Comparison of ENCODE assay signal across 25 cellular contexts in genomic region chr16:89413811-89414585, GRCh38.
DNase-seq lines count a peak whose midpoint lies in the region; ATAC-seq and TF ChIP-seq lines count a peak whose summit lies in the region.
"Had no signal": no experiment of that assay in that cellular context is flagged by ENCODE, and none has a peak within 500 bp of the region (broad histone marks: within the 10 kb centered on the region; RNA-seq: fewer than 3 reads in every experiment).

No MANE protein-coding gene starts in this region.

- peak overlapping the region in 1 of 2 experiments; percentile 19 for H3K14ac ChIP-seq in mesenchymal stem cell (ENCODE audit: low read length in 2 of 2)

- no peak overlapping the region for H4K91ac ChIP-seq in mesenchymal stem cell (ENCODE audit: low read length)

- peak overlapping the region; percentile 29 for H4K8ac ChIP-seq in mesenchymal stem cell (ENCODE audit: low read length)

- H3K4me3 ChIP-seq in cardiac muscle cell (no peak overlapping the region), mesenchymal stem cell (ENCODE audit: insufficient read depth in 1 of 2, low read depth in 1 of 2, low read length in 2 of 2) (no peak overlapping the region)
- H3K4me3 ChIP-seq: suprapubic skin had no signal

- DNase-seq in cardiac muscle cell (ENCODE audit: low read depth in 1 of 2, low spot score in 1 of 2) (no peak), cardiac septum (ENCODE audit: low spot score) (no peak), mesenchymal stem cell (no peak), iPS-NIHi7 (ENCODE audit: extremely low spot score) (no peak), NCI-H128 (lab: John Stamatoyannopoulos, UW; ENCODE audit: unreplicated experiment) (no peak)
- no peak for DNase-seq in stimulated activated naive B cell treated with anti-CD40 and anti-IgM and Interleukin-4, amounts not matched to agents 10 μg/mL and 1 μg/mL and 100 μg/mL, for 72 hours
- DNase-seq: ACHN; activated CD4-positive, alpha-beta T cell treated with anti-CD3 and anti-CD28 coated beads, Interleukin-2, amount 10 ng/mL, durations not matched to agents 24 days and 14 days; activated naive CD4-positive, alpha-beta T cell treated with anti-CD3 and anti-CD28 coated beads for 36 hours; CD8-positive, alpha-beta T cell; cortex of kidney; DND-41; foreskin fibroblast; hypothalamus; NCI-H1092; NCI-H2081 treated with DMSO at 0.1 percent for 48 hours; NCI-H510A treated with DMSO at 0.1 percent for 48 hours; retina; stimulated activated CD4-positive, alpha-beta T cell treated with anti-CD3 and anti-CD28 coated beads, Interleukin-12 subunit alpha, Interleukin-12 subunit beta, amount 100 ng/mL, for 4 hours; T-helper 1 cell had no signal

- H3K4ac ChIP-seq in mesenchymal stem cell (ENCODE audit: low read depth in 1 of 2, low read length in 2 of 2): no peak overlapping the region

- no peaks in the 10 kb centered on the region for H3K27me3 Mint-ChIP-seq in activated T-helper 17 cell treated with anti-CD3 and anti-CD28 coated beads, Interleukin-2, amount 50 U/mL, for 72 hours
- H3K27me3 Mint-ChIP-seq in stimulated activated naive B cell treated with anti-CD40 and anti-IgM and Interleukin-4, amounts not matched to agents 10 μg/mL and 1 μg/mL and 100 μg/mL, for 72 hours: no peaks in the 10 kb centered on the region
- H3K27me3 Mint-ChIP-seq: activated CD4-positive, alpha-beta T cell treated with anti-CD3 and anti-CD28 coated beads, Interleukin-2, amount 10 ng/mL, durations not matched to agents 24 days and 14 days; memory B cell; natural killer cell treated with Interleukin-12 subunit alpha and Interleukin-12 subunit beta and Interleukin-15 and Interleukin-18, amount 100 ng/mL, for 72 hours had no signal

- H2BK15ac ChIP-seq in mesenchymal stem cell (ENCODE audit: low read depth, poor library complexity, severe bottlenecking): no peak overlapping the region

- H3K36me3 ChIP-seq in cardiac muscle cell (no peaks in the 10 kb centered on the region), mesenchymal stem cell (ENCODE audit: control insufficient read depth in 1 of 2, insufficient read depth in 2 of 2, low read depth in 1 of 2, low read length in 2 of 2) (peaks cover 10 to 18% of the 10 kb centered on the region in 2 experiments)
- H3K36me3 ChIP-seq: suprapubic skin had no signal

- intact Hi-C loops in cardiac septum (cut with DNase I): no loop called here

- no peak overlapping the region for H3K9ac ChIP-seq in mesenchymal stem cell (ENCODE audit: low read length)

- H3K9me3 Mint-ChIP-seq in activated T-helper 17 cell treated with anti-CD3 and anti-CD28 coated beads, Interleukin-2, amount 50 U/mL, for 72 hours: no peaks in the 10 kb centered on the region
- H3K9me3 Mint-ChIP-seq in stimulated activated naive B cell treated with anti-CD40 and anti-IgM and Interleukin-4, amounts not matched to agents 10 μg/mL and 1 μg/mL and 100 μg/mL, for 72 hours: no peaks in the 10 kb centered on the region
- H3K9me3 Mint-ChIP-seq: activated CD4-positive, alpha-beta T cell treated with anti-CD3 and anti-CD28 coated beads, Interleukin-2, amount 10 ng/mL, durations not matched to agents 24 days and 14 days; activated naive CD4-positive, alpha-beta T cell treated with anti-CD3 and anti-CD28 coated beads for 36 hours; CD8-positive, alpha-beta T cell; memory B cell; natural killer cell treated with Interleukin-12 subunit alpha and Interleukin-12 subunit beta and Interleukin-15 and Interleukin-18, amount 100 ng/mL, for 72 hours had no signal

- no peaks in the 10 kb centered on the region for H3K9me3 ChIP-seq in cardiac muscle cell (ENCODE audit: low read depth)
- H3K9me3 ChIP-seq in mesenchymal stem cell (ENCODE audit: control insufficient read depth, low read length): no peaks in the 10 kb centered on the region
- H3K9me3 ChIP-seq: suprapubic skin had no signal

- peaks cover 43% of the 10 kb centered on the region for H3K36me3 Mint-ChIP-seq in activated T-helper 17 cell treated with anti-CD3 and anti-CD28 coated beads, Interleukin-2, amount 50 U/mL, for 72 hours (ENCODE audit: low read depth)
- H3K36me3 Mint-ChIP-seq in stimulated activated naive B cell treated with anti-CD40 and anti-IgM and Interleukin-4, amounts not matched to agents 10 μg/mL and 1 μg/mL and 100 μg/mL, for 72 hours: peaks cover 9 to 33% of the 10 kb centered on the region in 2 donors

- H3K4me1 ChIP-seq in cardiac muscle cell (ENCODE audit: low read depth): peaks cover 35% of the 10 kb centered on the region
- H3K4me1 ChIP-seq in mesenchymal stem cell (ENCODE audit: control insufficient read depth, insufficient read depth, low read depth, low read length): peaks cover 38% of the 10 kb centered on the region

- H3K4me3 Mint-ChIP-seq in activated T-helper 17 cell treated with anti-CD3 and anti-CD28 coated beads, Interleukin-2, amount 50 U/mL, for 72 hours: peak overlapping the region; percentile 24
- no peak overlapping the region for H3K4me3 Mint-ChIP-seq in stimulated activated naive B cell treated with anti-CD40 and anti-IgM and Interleukin-4, amounts not matched to agents 10 μg/mL and 1 μg/mL and 100 μg/mL, for 72 hours
- H3K4me3 Mint-ChIP-seq: activated CD4-positive, alpha-beta T cell treated with anti-CD3 and anti-CD28 coated beads, Interleukin-2, amount 10 ng/mL, durations not matched to agents 24 days and 14 days; activated naive CD4-positive, alpha-beta T cell treated with anti-CD3 and anti-CD28 coated beads for 36 hours; CD8-positive, alpha-beta T cell; memory B cell; natural killer cell treated with Interleukin-12 subunit alpha and Interleukin-12 subunit beta and Interleukin-15 and Interleukin-18, amount 100 ng/mL, for 72 hours had no signal

- H3K18ac ChIP-seq in mesenchymal stem cell (ENCODE audit: low read depth in 1 of 2, low read length in 2 of 2): no peak overlapping the region

- ATAC-seq in activated T-helper 17 cell treated with anti-CD3 and anti-CD28 coated beads, Interleukin-2, amount 50 U/mL, for 72 hours (replicated peaks): no peak
- no peak for ATAC-seq in stimulated activated naive B cell treated with anti-CD40 and anti-IgM and Interleukin-4, amounts not matched to agents 10 μg/mL and 1 μg/mL and 100 μg/mL, for 72 hours (replicated peaks)
- ATAC-seq in HG02870 (IDR thresholded peaks at IDR 0.05; ENCODE audit: unreplicated experiment): no peak
- ATAC-seq: CD8-positive, alpha-beta T cell; natural killer cell treated with Interleukin-12 subunit alpha and Interleukin-12 subunit beta and Interleukin-15 and Interleukin-18, amount 100 ng/mL, for 72 hours had no signal

- peak overlapping the region in 1 of 2 experiments; percentile 11 for H3K23ac ChIP-seq in mesenchymal stem cell (ENCODE audit: low read length in 2 of 2)

- no peak overlapping the region for H2BK5ac ChIP-seq in mesenchymal stem cell (ENCODE audit: low read depth, low read length, poor library complexity, severe bottlenecking)

- H3K4me1 Mint-ChIP-seq in activated T-helper 17 cell treated with anti-CD3 and anti-CD28 coated beads, Interleukin-2, amount 50 U/mL, for 72 hours: peaks cover 48% of the 10 kb centered on the region
- H3K4me1 Mint-ChIP-seq in stimulated activated naive B cell treated with anti-CD40 and anti-IgM and Interleukin-4, amounts not matched to agents 10 μg/mL and 1 μg/mL and 100 μg/mL, for 72 hours: peaks cover 53 to 78% of the 10 kb centered on the region in 2 donors

- no peak overlapping the region for H3K4me2 ChIP-seq in mesenchymal stem cell (ENCODE audit: low read length, poor library complexity, severe bottlenecking)

- H2BK12ac ChIP-seq in mesenchymal stem cell (ENCODE audit: low read length in 2 of 2): no peak overlapping the region

- H2AFZ ChIP-seq in mesenchymal stem cell (ENCODE audit: low read depth, low read length): no peak overlapping the region

- no peak for TF ChIP-seq CTCF in cardiac muscle cell (IDR thresholded peaks at IDR 0.05; ENCODE audit: low read depth, low read length)

- peaks cover 5% of the 10 kb centered on the region for H3K79me1 ChIP-seq in mesenchymal stem cell (replicated peaks; ENCODE audit: low read length, poor library complexity, severe bottlenecking)

- H3K27ac ChIP-seq in cardiac muscle cell: peak overlapping the region; percentile 47
- no peak overlapping the region for H3K27ac ChIP-seq in mesenchymal stem cell (ENCODE audit: low read length, poor library complexity, severe bottlenecking)
- H3K27ac ChIP-seq: suprapubic skin had no signal

- WGBS in mesenchymal stem cell: 79% methylated on average over 15 of the region's 20 CpGs

- H3K27ac Mint-ChIP-seq in activated T-helper 17 cell treated with anti-CD3 and anti-CD28 coated beads, Interleukin-2, amount 50 U/mL, for 72 hours: no peak overlapping the region
- peak overlapping the region; percentile 42 for H3K27ac Mint-ChIP-seq in stimulated activated naive B cell treated with anti-CD40 and anti-IgM and Interleukin-4, amounts not matched to agents 10 μg/mL and 1 μg/mL and 100 μg/mL, for 72 hours
- H3K27ac Mint-ChIP-seq: CD8-positive, alpha-beta T cell; memory B cell; natural killer cell treated with Interleukin-12 subunit alpha and Interleukin-12 subunit beta and Interleukin-15 and Interleukin-18, amount 100 ng/mL, for 72 hours had no signal

- no peaks in the 10 kb centered on the region for H3K27me3 ChIP-seq in cardiac muscle cell
- no peaks in the 10 kb centered on the region for H3K27me3 ChIP-seq in mesenchymal stem cell (ENCODE audit: control insufficient read depth in 1 of 2, insufficient read depth in 1 of 2, low read length in 2 of 2)
- H3K27me3 ChIP-seq: suprapubic skin had no signal

- H2BK120ac ChIP-seq in mesenchymal stem cell (ENCODE audit: low read depth, low read length): no peak overlapping the region

- no peak overlapping the region for H2AK5ac ChIP-seq in mesenchymal stem cell (ENCODE audit: low read length, severe bottlenecking)
